9 cellular contexts compared by ENCODE assay signal in genomic region chr10:88810196-88810961, GRCh38. TPM values are rescaled to one million over a fixed set of nuclear protein-coding genes. Genes with fewer than 3 reads are reported as not detected.
DNase-seq lines count a peak whose midpoint lies in the region; ATAC-seq and TF ChIP-seq lines count a peak whose summit lies in the region.
"Had no signal": no experiment of that assay in that cellular context is flagged by ENCODE, and none has a peak within 500 bp of the region (broad histone marks: within the 10 kb centered on the region; RNA-seq: fewer than 3 reads in every experiment).

No MANE protein-coding gene starts in this region.

- no peaks in the 10 kb centered on the region for H3K36me3 Mint-ChIP-seq in T-cell
- H3K36me3 Mint-ChIP-seq in endodermal cell (ENCODE audit: low read depth) = no peaks in the 10 kb centered on the region

- H3K27me3 Mint-ChIP-seq in T-cell (no peaks in the 10 kb centered on the region), endodermal cell (ENCODE audit: insufficient read depth) (peaks cover 13% of the 10 kb centered on the region)

- no peaks in the 10 kb centered on the region for H3K9me3 ChIP-seq in endodermal cell (ENCODE audit: control insufficient read depth, low read length)

- H3K36me3 ChIP-seq in endodermal cell (ENCODE audit: control insufficient read depth, insufficient read depth, low read length) = no peaks in the 10 kb centered on the region

- H3K27me3 ChIP-seq in endodermal cell (ENCODE audit: control insufficient read depth, insufficient read depth, low read length, poor library complexity, severe bottlenecking) = peaks cover 22% of the 10 kb centered on the region

- no peak overlapping the region for H3K9ac ChIP-seq in endodermal cell (ENCODE audit: extremely low read depth, low read length, poor library complexity, severe bottlenecking)

- H3K27ac Mint-ChIP-seq in T-cell (no peak overlapping the region), endodermal cell (no peak overlapping the region)

- CTCF ChIA-PET in T-cell (lab: Charles Lee) = interaction anchor here (0.6 to 2.5 kb wide), 22 partner anchors 11 to 1299 kb away, joined by 3 to 9 read pairs (median 4); no protein-coding TSS in a partner anchor

- ATAC-seq in T-cell (replicated peaks in 1 of 4) (peak; percentile 60 to 80 (median 68)), GM18519 (IDR thresholded peaks at IDR 0.05; ENCODE audit: low FRiP score, unreplicated experiment) (no peak), GM18517 (IDR thresholded peaks at IDR 0.05; ENCODE audit: unreplicated experiment) (no peak)

- H3K4me3 Mint-ChIP-seq in T-cell (no peak overlapping the region), endodermal cell (no peak overlapping the region)

- TF ChIP-seq CTCF in GM12864 (IDR thresholded peaks at IDR 0.05; ENCODE audit: low read depth, low read length, missing control alignments) (peak; percentile 76), endodermal cell (conservative IDR thresholded peaks at IDR 0.05) (peak; percentile 86)

- H3K4me1 Mint-ChIP-seq in T-cell (peaks cover 19 to 35% (median 25%) of the 10 kb centered on the region in 3 donors), endodermal cell (peaks cover 12% of the 10 kb centered on the region)

- DNase-seq in AG08395 (ENCODE audit: low spot score) (peak; percentile 58), GM12864 (ENCODE audit: low read depth) (peak; percentile 40), MV-4-11 (lab: John Stamatoyannopoulos, UW) (peak; percentile 8), T-cell (peak in 22 of 34 experiments; percentile 3 to 39 (median 19)), endodermal cell (peak; percentile 75), midbrain (lab: John Stamatoyannopoulos, UW) (peak; percentile 22)

- H3K9me3 Mint-ChIP-seq in T-cell = no peaks in the 10 kb centered on the region
- H3K9me3 Mint-ChIP-seq in endodermal cell = no peaks in the 10 kb centered on the region

- 19 to 39% methylated on average over 4 to 5 of the region's 5 CpGs for WGBS in endodermal cell (ENCODE audit: insufficient coverage in 1 of 2, insufficient read length in 1 of 2), 2 experiments

- H3K4me1 ChIP-seq in endodermal cell (ENCODE audit: control insufficient read depth, insufficient read depth, low read length) = peaks cover 5% of the 10 kb centered on the region

- H3K27ac ChIP-seq in endodermal cell (ENCODE audit: low read depth, low read length) = no peak overlapping the region

- POLR2A ChIA-PET in T-cell (lab: Charles Lee) = no interaction called here

- H3K4me3 ChIP-seq in GM12864 (ENCODE audit: low read depth, low read length) (no peak overlapping the region), endodermal cell (ENCODE audit: low read length) (no peak overlapping the region)

RNA-seq across cellular contexts. Expression of gene LIPM, which starts 7.8 kb away (rescaled TPM):
- total RNA-seq in T-cell (not detected), endodermal cell (not detected)
- polyA plus RNA-seq in endodermal cell (2013, experiment 1 of 2) = not detected
- not detected for polyA plus RNA-seq in endodermal cell (2013, experiment 2 of 2)
- total RNA-seq: mononuclear cell had no signal

RNA-seq across cellular contexts. Expression of gene ANKRD22, which starts 41.3 kb away (rescaled TPM):
- not detected for total RNA-seq in T-cell
- not detected for total RNA-seq in endodermal cell
- not detected for polyA plus RNA-seq in endodermal cell (2013, experiment 1 of 2)
- not detected for polyA plus RNA-seq in endodermal cell (2013, experiment 2 of 2)

RNA-seq across cellular contexts. Expression of gene LIPN, which starts 50.6 kb away (rescaled TPM):
- not detected for total RNA-seq in T-cell
- not detected for total RNA-seq in endodermal cell
- polyA plus RNA-seq in endodermal cell (2013, experiment 1 of 2) = not detected
- polyA plus RNA-seq in endodermal cell (2013, experiment 2 of 2) = not detected

Comparison
In these comparisons a context has a peak if more than half of its experiments do, and no peak if none do; other contexts are left out.
1. DNase-seq: peak in every context shown above with its lines; median percentile 75 in endodermal cell; 58 in AG08395; 40 in GM12864; 22 in midbrain; 19 in T-cell; 8 in MV-4-11.
2. ATAC-seq: peak in T-cell (4 of 4); none in GM18519 (single experiment) and GM18517 (single experiment).